In the genomic region with DNA sequence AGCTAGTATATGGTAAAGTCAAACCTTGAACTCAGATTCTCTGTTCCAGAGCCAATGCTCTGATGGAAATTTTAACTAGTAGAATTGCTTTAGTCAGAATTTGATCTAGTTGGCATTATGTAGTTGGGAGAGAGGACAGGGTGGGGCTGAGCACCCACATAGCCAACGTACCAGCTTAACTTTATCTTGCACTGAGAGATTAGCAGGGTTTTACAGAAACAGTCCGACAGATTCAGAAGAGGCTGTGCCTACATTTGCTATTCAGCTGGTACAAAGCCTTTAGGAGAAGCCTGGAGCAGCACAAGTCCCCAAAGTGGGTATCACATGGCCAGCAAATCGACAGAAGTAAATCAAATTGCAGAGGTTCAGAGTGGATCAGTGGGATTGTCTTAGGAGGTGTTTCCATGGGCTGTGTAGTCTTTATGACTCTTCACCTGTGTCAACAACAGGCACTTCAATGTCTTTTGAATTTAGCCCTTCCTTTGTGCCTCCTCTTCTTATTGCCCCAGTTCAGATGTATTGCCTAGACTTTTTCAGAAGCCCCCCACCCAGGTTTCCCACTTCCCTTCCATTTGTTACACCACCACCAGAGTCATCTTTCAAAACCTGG, we compare ENCODE assay signal across 29 cellular contexts. TPM values are rescaled to one million over a fixed set of nuclear protein-coding genes. Genes with fewer than 3 reads are reported as not detected.
DNase-seq lines count a peak whose midpoint lies in the region; ATAC-seq and TF ChIP-seq lines count a peak whose summit lies in the region.
"Had no signal": no experiment of that assay in that cellular context is flagged by ENCODE, and none has a peak within 500 bp of the region (broad histone marks: within the 10 kb centered on the region; RNA-seq: fewer than 3 reads in every experiment).

No MANE protein-coding gene starts in this region.

- no peaks in the 10 kb centered on the region for H3K36me3 Mint-ChIP-seq in activated CD4-positive, alpha-beta T cell treated with anti-CD3 and anti-CD28 coated beads, Interleukin-2, amount 10 ng/mL, durations not matched to agents 24 days and 14 days (ENCODE audit: low read depth)
- no peaks in the 10 kb centered on the region for H3K36me3 Mint-ChIP-seq in activated CD4-positive, alpha-beta T cell treated with anti-CD3 and anti-CD28 coated beads for 36 hours (ENCODE audit: low read depth)
- H3K36me3 Mint-ChIP-seq: CD8-positive, alpha-beta T cell had no signal

- H3K9ac ChIP-seq in skeletal muscle tissue (ENCODE audit: low read depth in 1 of 3, low read length in 3 of 3): no peak overlapping the region

- H3K27ac Mint-ChIP-seq in activated CD4-positive, alpha-beta T cell treated with anti-CD3 and anti-CD28 coated beads, Interleukin-2, amount 10 ng/mL, durations not matched to agents 24 days and 14 days: no peak overlapping the region
- H3K27ac Mint-ChIP-seq in stimulated activated naive CD8-positive, alpha-beta T cell treated with anti-CD3 and anti-CD28 coated beads, Interleukin-15, amount 100 ng/mL, for 72 hours: no peak overlapping the region
- H3K27ac Mint-ChIP-seq in activated CD4-positive, alpha-beta T cell treated with anti-CD3 and anti-CD28 coated beads for 36 hours: no peak overlapping the region
- H3K27ac Mint-ChIP-seq: B cell; CD8-positive, alpha-beta T cell had no signal

- CTCF ChIA-PET in activated CD4-positive, alpha-beta T cell treated with anti-CD3 and anti-CD28 coated beads for 36 hours (lab: Charles Lee): no interaction called here

- intact Hi-C loops in activated CD4-positive, alpha-beta T cell treated with anti-CD3 and anti-CD28 coated beads, Interleukin-2, amount 10 ng/mL, durations not matched to agents 24 days and 14 days (cut with micrococcal nuclease): no loop called here
- intact Hi-C loops in left cardiac atrium (cut with DNase I): no loop called here
- intact Hi-C loops in left colon (cut with DNase I, micrococcal nuclease): no loop called here
- intact Hi-C loops in activated CD4-positive, alpha-beta T cell treated with anti-CD3 and anti-CD28 coated beads for 36 hours (cut with DNase I, micrococcal nuclease): no loop called here

- POLR2A ChIA-PET in activated CD4-positive, alpha-beta T cell treated with anti-CD3 and anti-CD28 coated beads for 36 hours (lab: Charles Lee): no interaction called here

- H3K27me3 ChIP-seq in skeletal muscle tissue (ENCODE audit: control insufficient read depth in 3 of 3, insufficient read depth in 3 of 3, low read length in 3 of 3): no peaks in the 10 kb centered on the region

- TF ChIP-seq CTCF in GM20000 (IDR thresholded peaks at IDR 0.05; ENCODE audit: extremely low read depth, missing control alignments): no peak

- H3K27ac ChIP-seq in skeletal muscle tissue (ENCODE audit: low read depth, low read length): peak overlapping the region; percentile 16
- H3K27ac ChIP-seq: 22Rv1, C4-2B, RWPE1, SK-N-MC had no signal

- DNase-seq in activated CD4-positive, alpha-beta T cell treated with anti-CD3 and anti-CD28 coated beads, Interleukin-2, amount 10 ng/mL, durations not matched to agents 24 days and 14 days: peak; percentile 32
- no peak for DNase-seq in activated CD4-positive, alpha-beta T cell treated with anti-CD3 and anti-CD28 coated beads, Interleukin-2, amount 50 U/mL, for 48 hours
- no peak for DNase-seq in left cardiac atrium
- DNase-seq in left colon: no peak
- DNase-seq in GM20000 (ENCODE audit: low spot score): no peak
- DNase-seq in stimulated activated naive CD8-positive, alpha-beta T cell treated with anti-CD3 and anti-CD28 coated beads, Interleukin-15, amount 100 ng/mL, for 72 hours: no peak
- DNase-seq in activated CD4-positive, alpha-beta T cell treated with anti-CD3 and anti-CD28 coated beads for 36 hours: no peak
- DNase-seq: CD8-positive, alpha-beta T cell; DMS79 treated with DMSO at 0.1 percent for 48 hours; GF-D8; Kasumi-1; NCI-H1092 treated with DMSO at 0.1 percent for 48 hours; NCI-H146; NCI-H1930; NCI-H2107; NCI-H446 treated with DMSO at 0.1 percent for 48 hours; NCI-H526; NCI-H82; SIG-M5 had no signal

- H3K27me3 Mint-ChIP-seq in activated CD4-positive, alpha-beta T cell treated with anti-CD3 and anti-CD28 coated beads, Interleukin-2, amount 10 ng/mL, durations not matched to agents 24 days and 14 days: peaks cover 30% of the 10 kb centered on the region
- H3K27me3 Mint-ChIP-seq in stimulated activated naive CD8-positive, alpha-beta T cell treated with anti-CD3 and anti-CD28 coated beads, Interleukin-15, amount 100 ng/mL, for 72 hours: peaks cover 16% of the 10 kb centered on the region
- H3K27me3 Mint-ChIP-seq in activated CD4-positive, alpha-beta T cell treated with anti-CD3 and anti-CD28 coated beads for 36 hours: peaks cover 23% of the 10 kb centered on the region

- no peaks in the 10 kb centered on the region for H3K36me3 ChIP-seq in skeletal muscle tissue (ENCODE audit: control insufficient read depth in 3 of 3, insufficient read depth in 3 of 3, low read length in 3 of 3)

- no peaks in the 10 kb centered on the region for H3K9me3 ChIP-seq in skeletal muscle tissue (ENCODE audit: control insufficient read depth in 3 of 3, low read length in 3 of 3)

- H3K4me3 Mint-ChIP-seq in activated CD4-positive, alpha-beta T cell treated with anti-CD3 and anti-CD28 coated beads, Interleukin-2, amount 10 ng/mL, durations not matched to agents 24 days and 14 days: no peak overlapping the region
- H3K4me3 Mint-ChIP-seq in stimulated activated naive CD8-positive, alpha-beta T cell treated with anti-CD3 and anti-CD28 coated beads, Interleukin-15, amount 100 ng/mL, for 72 hours: no peak overlapping the region
- no peak overlapping the region for H3K4me3 Mint-ChIP-seq in activated CD4-positive, alpha-beta T cell treated with anti-CD3 and anti-CD28 coated beads for 36 hours
- H3K4me3 Mint-ChIP-seq: B cell; CD8-positive, alpha-beta T cell had no signal

- no peak overlapping the region for H3K4me3 ChIP-seq in skeletal muscle tissue (ENCODE audit: low read length in 3 of 3)
- H3K4me3 ChIP-seq: K562, SK-N-MC had no signal

- H3K4me1 ChIP-seq in skeletal muscle tissue (ENCODE audit: control insufficient read depth in 3 of 3, insufficient read depth in 3 of 3, low read length in 3 of 3): peaks cover 7 to 12% (median 10%) of the 10 kb centered on the region in 3 donors

- H3K4me1 Mint-ChIP-seq in activated CD4-positive, alpha-beta T cell treated with anti-CD3 and anti-CD28 coated beads, Interleukin-2, amount 10 ng/mL, durations not matched to agents 24 days and 14 days: no peaks in the 10 kb centered on the region
- no peaks in the 10 kb centered on the region for H3K4me1 Mint-ChIP-seq in stimulated activated naive CD8-positive, alpha-beta T cell treated with anti-CD3 and anti-CD28 coated beads, Interleukin-15, amount 100 ng/mL, for 72 hours
- H3K4me1 Mint-ChIP-seq in activated CD4-positive, alpha-beta T cell treated with anti-CD3 and anti-CD28 coated beads for 36 hours: no peaks in the 10 kb centered on the region
- H3K4me1 Mint-ChIP-seq: B cell had no signal

- no peaks in the 10 kb centered on the region for H3K9me3 Mint-ChIP-seq in activated CD4-positive, alpha-beta T cell treated with anti-CD3 and anti-CD28 coated beads, Interleukin-2, amount 10 ng/mL, durations not matched to agents 24 days and 14 days
- no peaks in the 10 kb centered on the region for H3K9me3 Mint-ChIP-seq in stimulated activated naive CD8-positive, alpha-beta T cell treated with anti-CD3 and anti-CD28 coated beads, Interleukin-15, amount 100 ng/mL, for 72 hours
- H3K9me3 Mint-ChIP-seq in activated CD4-positive, alpha-beta T cell treated with anti-CD3 and anti-CD28 coated beads for 36 hours (ENCODE audit: low read depth): no peaks in the 10 kb centered on the region
- H3K9me3 Mint-ChIP-seq: CD8-positive, alpha-beta T cell had no signal

- ATAC-seq in left cardiac atrium: peak; percentile 61 to 85
- ATAC-seq in left colon: peak; percentile 82
- ATAC-seq in stimulated activated naive CD8-positive, alpha-beta T cell treated with anti-CD3 and anti-CD28 coated beads, Interleukin-15, amount 100 ng/mL, for 72 hours: no peak
- ATAC-seq in activated CD4-positive, alpha-beta T cell treated with anti-CD3 and anti-CD28 coated beads for 36 hours: no peak
- ATAC-seq: CD8-positive, alpha-beta T cell; K562 had no signal

RNA-seq across cellular contexts. Expression of gene CSRP3, which starts 7.3 kb away (rescaled TPM):
- total RNA-seq in activated CD4-positive, alpha-beta T cell treated with anti-CD3 and anti-CD28 coated beads, Interleukin-2, amount 10 ng/mL, durations not matched to agents 24 days and 14 days: not detected in 2 replicates
- total RNA-seq in left cardiac atrium (1,000 to 10,000 TPM; 1,159 to 1,289 TPM), left colon (not detected), skeletal muscle tissue (360 TPM)
- total RNA-seq in activated CD4-positive, alpha-beta T cell treated with anti-CD3 and anti-CD28 coated beads for 36 hours: not detected
- total RNA-seq: B cell; CD8-positive, alpha-beta T cell; H4; HT1080; M059J had no signal

RNA-seq across cellular contexts. Expression of gene E2F8, which starts 31.7 kb away (rescaled TPM):
- 27.4 and 29.0 TPM in 2 replicates for total RNA-seq in activated CD4-positive, alpha-beta T cell treated with anti-CD3 and anti-CD28 coated beads, Interleukin-2, amount 10 ng/mL, durations not matched to agents 24 days and 14 days
- 1 to 10 TPM; 3.4 to 4.2 TPM for total RNA-seq in left cardiac atrium
- total RNA-seq in left colon: 1 to 10 TPM; 4.3 to 7.4 TPM
- 4.2 TPM for total RNA-seq in skeletal muscle tissue
- 10 to 100 TPM; 18.0 to 22.2 TPM for total RNA-seq in activated CD4-positive, alpha-beta T cell treated with anti-CD3 and anti-CD28 coated beads for 36 hours

Comparison
In these comparisons a context has a peak if more than half of its experiments do, and no peak if none do; other contexts are left out.
1. ATAC-seq: peak in left cardiac atrium (2 of 2) and left colon (single experiment); none in stimulated activated naive CD8-positive, alpha-beta T cell treated with anti-CD3 and anti-CD28 coated beads, Interleukin-15, amount 100 ng/mL, for 72 hours (single experiment) and activated CD4-positive, alpha-beta T cell treated with anti-CD3 and anti-CD28 coated beads for 36 hours (single experiment).
2. RNA of gene CSRP3, which starts 7.3 kb away (total RNA-seq): 1,159 to 1,289 TPM in left cardiac atrium and 360 TPM in skeletal muscle tissue (single experiment); not detected in activated CD4-positive, alpha-beta T cell treated with anti-CD3 and anti-CD28 coated beads, Interleukin-2, amount 10 ng/mL, durations not matched to agents 24 days and 14 days, not detected in left colon and not detected in activated CD4-positive, alpha-beta T cell treated with anti-CD3 and anti-CD28 coated beads for 36 hours; every median in the first group is over 100 times any median in the second.